In the genomic region with DNA sequence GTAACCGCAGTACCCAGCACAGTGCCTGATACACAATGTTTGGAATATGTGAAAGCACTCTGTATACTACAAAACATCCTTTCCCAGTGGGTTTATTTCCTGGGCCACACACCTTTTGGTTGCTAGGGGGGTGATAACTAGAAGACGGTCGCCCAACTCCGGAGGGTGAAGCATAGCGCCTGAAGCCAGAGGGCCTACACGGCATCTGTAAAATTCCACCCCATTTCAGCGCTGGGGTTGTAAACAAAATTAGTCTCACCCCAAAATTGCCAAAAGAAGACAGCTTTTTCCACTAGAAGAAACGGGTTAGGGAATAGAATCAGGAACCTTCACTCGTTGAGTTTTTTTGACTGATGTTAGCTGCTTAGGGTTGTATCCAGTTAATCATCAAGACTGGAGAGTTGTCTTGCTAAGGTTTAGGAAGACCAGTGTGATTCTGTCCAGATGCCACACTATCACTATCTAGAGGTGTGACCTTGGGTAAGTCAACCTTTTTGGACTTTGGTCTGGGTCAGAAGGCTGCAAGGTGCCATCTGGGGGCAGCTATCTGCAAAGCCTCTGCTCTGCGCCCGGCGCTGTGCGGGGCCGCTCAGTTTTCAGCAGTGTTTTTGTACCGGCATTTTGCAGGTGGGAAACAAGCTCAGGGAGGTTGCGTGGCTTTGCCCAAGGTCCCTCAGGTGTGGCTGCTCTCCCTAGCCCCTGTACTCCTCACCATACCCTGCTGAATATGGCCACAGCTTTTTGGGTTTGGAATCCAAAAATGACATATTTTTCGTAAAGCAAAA, we compare ENCODE assay signal across 7 cellular contexts. TPM values are rescaled to one million over a fixed set of nuclear protein-coding genes. Genes with fewer than 3 reads are reported as not detected.
DNase-seq lines count a peak whose midpoint lies in the region; TF ChIP-seq lines count a peak whose summit lies in the region.

No MANE protein-coding gene starts in this region.

- intact Hi-C loops in stomach (cut with DNase I; ENCODE audit: low total_unique reads): no loop called here

- no peaks in the 10 kb centered on the region for H3K36me3 Mint-ChIP-seq in activated naive CD8-positive, alpha-beta T cell

- in situ Hi-C loops in G401 (cut with HindIII; ENCODE audit: low sequenced_read_pairs): loop anchor here (25.0 kb wide), 1 partner anchor 234 kb away; a partner anchor contains a TSS

- peaks cover 10% of the 10 kb centered on the region; the same call in 1 of the 2 replicates for H3K36me3 ChIP-seq in HUES6 (ENCODE audit: control insufficient read depth, insufficient read depth, low read length)
- H3K36me3 ChIP-seq in iPS-20b (ENCODE audit: insufficient read depth, low read depth, low read length): 0 out of 2 replicates have a peak, but pooled peaks cover 1% of the 10 kb centered on the region
- peaks cover 0 to 5% (median 5%) of the 10 kb centered on the region in 4 donors for H3K36me3 ChIP-seq in stomach

- peaks cover 49% of the 10 kb centered on the region for H3K4me1 Mint-ChIP-seq in activated naive CD8-positive, alpha-beta T cell (ENCODE audit: low read depth)

- H3K27me3 ChIP-seq in HUES6 (ENCODE audit: control insufficient read depth, insufficient read depth, low read length) (no peaks in the 10 kb centered on the region), iPS-20b (ENCODE audit: insufficient read depth, low read length) (peaks cover 7% of the 10 kb centered on the region; the same call in 1 of the 2 replicates), stomach (no peaks in the 10 kb centered on the region)

- H3K4me3 Mint-ChIP-seq in activated naive CD8-positive, alpha-beta T cell: peak overlapping the region; percentile 92

- H3K9ac ChIP-seq in HUES6 (ENCODE audit: low read length): peak overlapping the region; percentile 85
- peak overlapping the region; percentile 82; the same call in 1 of the 2 replicates for H3K9ac ChIP-seq in iPS-20b (ENCODE audit: low read depth, low read length)

- TF ChIP-seq CTCF in stomach (IDR thresholded peaks at IDR 0.05): no peak

- peak overlapping the region; percentile 93 for H3K27ac Mint-ChIP-seq in activated naive CD8-positive, alpha-beta T cell

- H3K9me3 Mint-ChIP-seq in activated naive CD8-positive, alpha-beta T cell (ENCODE audit: low read depth): no peaks in the 10 kb centered on the region

- H3K27me3 Mint-ChIP-seq in activated naive CD8-positive, alpha-beta T cell: no peaks in the 10 kb centered on the region

- no peak for TF ChIP-seq POLR2A in stomach (IDR thresholded peaks at IDR 0.05)

- H3K4me3 ChIP-seq in HUES6 (ENCODE audit: low read depth, low read length): peak overlapping the region; percentile 73
- H3K4me3 ChIP-seq in iPS-20b (ENCODE audit: low read length): peak overlapping the region; percentile 90
- H3K4me3 ChIP-seq in stomach: peak overlapping the region; percentile 72 to 83 (median 77)

- DNase-seq in stomach: no peak
- no peak for DNase-seq in activated gamma-delta T cell (lab: John Stamatoyannopoulos, UW)
- no peak for DNase-seq in HEK293T (ENCODE audit: extremely low spot score)
- no peak for DNase-seq in G401 (ENCODE audit: low spot score)

- 83 to 88% (median 87%) methylated on average over 17 of the region's 17 CpGs for WGBS in stomach, 5 donors

- POLR2A ChIA-PET in HEK293T (lab: Yijun Ruan, JAX): interaction anchor here (0.6 to 1.8 kb wide), 7 partner anchors 8 to 188 kb away, joined by 3 to 7 read pairs (median 3); a partner anchor contains a TSS

- no peaks in the 10 kb centered on the region for H3K9me3 ChIP-seq in HUES6 (ENCODE audit: control insufficient read depth, insufficient read depth, low read depth, low read length)
- H3K9me3 ChIP-seq in iPS-20b (ENCODE audit: insufficient read depth, low read depth, low read length): no peaks in the 10 kb centered on the region
- H3K9me3 ChIP-seq in stomach: no peaks in the 10 kb centered on the region

- H3K4me1 ChIP-seq in HUES6 (ENCODE audit: control insufficient read depth, insufficient read depth, low read length): peaks cover 26% of the 10 kb centered on the region
- H3K4me1 ChIP-seq in iPS-20b (ENCODE audit: insufficient read depth, low read length): peaks cover 7% of the 10 kb centered on the region; the same call in 1 of the 2 replicates
- peaks cover 21 to 55% (median 47%) of the 10 kb centered on the region in 4 donors for H3K4me1 ChIP-seq in stomach

- CTCF ChIA-PET in HEK293T (lab: Yijun Ruan, JAX): interaction anchor here (1.0 kb wide), 1 partner anchor 224 kb away, joined by 3 read pairs; no protein-coding TSS in a partner anchor

- TF ChIP-seq EP300 in stomach (IDR thresholded peaks at IDR 0.05): no peak

- H3K27ac ChIP-seq in HUES6 (ENCODE audit: low read depth, low read length) (no peak overlapping the region), iPS-20b (ENCODE audit: low read length) (no peak overlapping the region), stomach (peak overlapping the region; percentile 92 to 98 (median 94))

TF ChIP-seq in HEK293T, 16 proteins besides CTCF, POLR2A, EP300 and RAD21:
- TF ChIP-seq SUZ12 (IDR thresholded peaks at IDR 0.05) (no peak), BHLHE40 (IDR thresholded peaks at IDR 0.05; ENCODE audit: borderline replicate concordance) (no peak), SP1 (IDR thresholded peaks at IDR 0.05) (no peak), FOXM1 (IDR thresholded peaks at IDR 0.05; ENCODE audit: borderline replicate concordance) (no peak), L3MBTL2 (conservative IDR thresholded peaks at IDR 0.05) (no peak)

RNA-seq across cellular contexts. Expression of a gene that starts 1.3 kb away (rescaled TPM):
- total RNA-seq in stomach: 100 to 1,000 TPM in 1 of 5 donors, 10 to 100 TPM in 3, 1 to 10 TPM in 1; 8.8 to 116 (median 15.8) TPM
- 10 to 100 TPM in 1 of 3 donors, 1 to 10 TPM in 2; 5.5 to 10.2 (median 5.9) TPM for polyA plus RNA-seq in stomach
- total RNA-seq in G401 (2014; rRNA removed; shearing (Covaris generic)): 13.2 and 16.4 TPM in 2 replicates

RNA-seq across cellular contexts. Expression of a gene that starts 15.9 kb away (rescaled TPM):
- 10 to 100 TPM; 10.7 to 46.9 (median 19.3) TPM for total RNA-seq in stomach
- 10 to 100 TPM in 1 of 3 donors, 1 to 10 TPM in 2; 4.2 to 13.2 (median 9.8) TPM for polyA plus RNA-seq in stomach
- 11.3 and 20.6 TPM in 2 replicates for total RNA-seq in G401 (2014; rRNA removed; shearing (Covaris generic))

RNA-seq across cellular contexts. Expression of a gene that starts 41.8 kb away (rescaled TPM):
- total RNA-seq in stomach: 10 to 100 TPM in 3 of 5 donors, 1 to 10 TPM in 1, under 1 TPM in 1; 0.29 to 56.2 (median 13.8) TPM
- 10 to 100 TPM; 38.7 to 65.5 (median 44.0) TPM for polyA plus RNA-seq in stomach
- 70.8 and 73.9 TPM in 2 replicates for total RNA-seq in G401 (2014; rRNA removed; shearing (Covaris generic))

RNA-seq across cellular contexts. Expression of a gene that starts 41.9 kb away (rescaled TPM):
- 100 to 1,000 TPM in 1 of 5 donors, 10 to 100 TPM in 3, 1 to 10 TPM in 1; 9.8 to 110 (median 21.1) TPM for total RNA-seq in stomach
- 1 to 10 TPM; 2.6 to 5.9 (median 4.7) TPM for polyA plus RNA-seq in stomach
- total RNA-seq in G401 (2014; rRNA removed; shearing (Covaris generic)): 5.8 and 8.5 TPM in 2 replicates

Comparison
In these comparisons a context has a peak if more than half of its experiments do, and no peak if none do; other contexts are left out.
1. H3K27ac ChIP-seq: peak in stomach (5 of 5); none in HUES6 (single experiment) and iPS-20b (single experiment).
2. Peak in every context shown above with its lines, with median percentiles within 50 percentile points of each other: H3K4me3 ChIP-seq.